ENCODE assay signal across 1 cellular context in genomic region chr12:111841750-111842555, GRCh38.
TF ChIP-seq lines count a peak whose summit lies in the region.

TSS of gene MAPKAPK5 (plus strand) at chr12:111842228. CDS start at chr12:111842734, 506 bp downstream.

TF ChIP-seq in HepG2, 621 proteins besides CTCF, POLR2A, EP300 and RAD21 (continued from another document and continues in another):
- peak; percentile 64; the same call in 1 of the 2 replicates for TF ChIP-seq THAP9 (CRISPR knock-in tag; IDR thresholded peaks at IDR 0.05; ENCODE audit: borderline replicate concordance)
- TF ChIP-seq CCDC6 (CRISPR knock-in tag; IDR thresholded peaks at IDR 0.05), result 0 out of 2 replicates have a peak, but pooled peaks have one; percentile 33
- TF ChIP-seq PHF21A (CRISPR knock-in tag; IDR thresholded peaks at IDR 0.05), result no peak
- TF ChIP-seq ZNF800 (CRISPR knock-in tag; IDR thresholded peaks at IDR 0.05), result no peak
- TF ChIP-seq RAD51 (IDR thresholded peaks at IDR 0.05; ENCODE audit: borderline replicate concordance), result no peak
- peak; percentile 70 for TF ChIP-seq ELF3 (CRISPR knock-in tag; IDR thresholded peaks at IDR 0.05)
- peak; percentile 36; the same call in 1 of the 2 replicates for TF ChIP-seq NRL (CRISPR knock-in tag; IDR thresholded peaks at IDR 0.05; ENCODE audit: borderline replicate concordance)
- TF ChIP-seq SIX1 (CRISPR knock-in tag; IDR thresholded peaks at IDR 0.05; ENCODE audit: borderline replicate concordance), result no peak
- TF ChIP-seq ZNF276 (CRISPR knock-in tag; IDR thresholded peaks at IDR 0.05; ENCODE audit: low read depth), result peak; percentile 92; the same call in 1 of the 2 replicates
- no peak for TF ChIP-seq ZNF512B (CRISPR knock-in tag; IDR thresholded peaks at IDR 0.05; ENCODE audit: borderline replicate concordance)
- TF ChIP-seq ZBTB20 (CRISPR knock-in tag; IDR thresholded peaks at IDR 0.05; ENCODE audit: borderline replicate concordance, low read depth), result no peak
- TF ChIP-seq SP140L (CRISPR knock-in tag; IDR thresholded peaks at IDR 0.05; ENCODE audit: borderline replicate concordance), result no peak
- TF ChIP-seq SMAD1 (CRISPR knock-in tag; IDR thresholded peaks at IDR 0.05; ENCODE audit: borderline replicate concordance, low read depth), result no peak; the same call in 1 of the 2 replicates
- peak; percentile 73 for TF ChIP-seq ZBTB14 (CRISPR knock-in tag; IDR thresholded peaks at IDR 0.05)
- peak; percentile 76; the same call in 1 of the 2 replicates for TF ChIP-seq BRD4 (CRISPR knock-in tag; IDR thresholded peaks at IDR 0.05)
- no peak for TF ChIP-seq GPBP1L1 (CRISPR knock-in tag; IDR thresholded peaks at IDR 0.05)
- peak; percentile 85; the same call in 1 of the 2 replicates for TF ChIP-seq POGK (CRISPR knock-in tag; conservative IDR thresholded peaks at IDR 0.05)
- TF ChIP-seq ZNF205 (CRISPR knock-in tag; IDR thresholded peaks at IDR 0.05), result 0 out of 2 replicates have a peak, but pooled peaks have one; percentile 40
- TF ChIP-seq ZNF879 (CRISPR knock-in tag; IDR thresholded peaks at IDR 0.05), result no peak
- TF ChIP-seq HIVEP1 (CRISPR knock-in tag; IDR thresholded peaks at IDR 0.05), result peak; percentile 65; the same call in 1 of the 2 replicates
- no peak for TF ChIP-seq FOXJ3 (CRISPR knock-in tag; IDR thresholded peaks at IDR 0.05; ENCODE audit: borderline replicate concordance)
- peak; percentile 100 for TF ChIP-seq GATAD1 (CRISPR knock-in tag; IDR thresholded peaks at IDR 0.05)
- TF ChIP-seq ZNF660 (CRISPR knock-in tag; IDR thresholded peaks at IDR 0.05; ENCODE audit: borderline replicate concordance, low read depth), result no peak
- peak; percentile 93 for TF ChIP-seq SALL2 (CRISPR knock-in tag; IDR thresholded peaks at IDR 0.05)
- TF ChIP-seq ZNF407 (CRISPR knock-in tag; IDR thresholded peaks at IDR 0.05; ENCODE audit: not compliant biosample characterization), result no peak
- no peak for TF ChIP-seq GABPA (IDR thresholded peaks at IDR 0.05; ENCODE audit: low read depth, low read length)
- TF ChIP-seq GABPA (CRISPR knock-in tag; IDR thresholded peaks at IDR 0.05; ENCODE audit: low read depth), result no peak
- TF ChIP-seq PREB (CRISPR knock-in tag; IDR thresholded peaks at IDR 0.05), result no peak; the same call in 1 of the 2 replicates
- no peak for TF ChIP-seq ZNF468 (CRISPR knock-in tag; IDR thresholded peaks at IDR 0.05)
